ENCODE assay signal across 8 cellular contexts in genomic region chr7:74061840-74062539, GRCh38. TPM values are rescaled to one million over a fixed set of nuclear protein-coding genes. Genes with fewer than 3 reads are reported as not detected.
A peak's percentile ranks its signal among the peaks of the same experiment; 100 is the strongest.
DNase-seq lines count a peak whose midpoint lies in the region; ATAC-seq, FAIRE-seq and TF ChIP-seq lines count a peak whose summit lies in the region.

No MANE protein-coding gene starts in this region.

- TF ChIP-seq POLR2A in GM12891 (IDR thresholded peaks at IDR 0.05; ENCODE audit: low read depth, low read length), result no peak

- DNase-seq in GM12891 (ENCODE audit: insufficient read length, low spot score), result peak; percentile 72
- peak; percentile 22 for DNase-seq in NCI-H146 treated with DMSO at 0.1 percent for 48 hours (lab: John Stamatoyannopoulos, UW; ENCODE audit: unreplicated experiment)
- peak; percentile 60 for DNase-seq in activated CD4-positive, alpha-beta T cell treated with anti-CD3 and anti-CD28 coated beads, Interleukin-2, amount 50 U/mL, for 1 hour
- DNase-seq in dedifferentiated amniotic fluid mesenchymal stem cell (ENCODE audit: extremely low spot score), result peak; percentile 51
- peak; percentile 90 for DNase-seq in lower lobe of right lung
- DNase-seq in stimulated activated CD8-positive, alpha-beta memory T cell treated with anti-CD3 and anti-CD28 coated beads, Interleukin-12 subunit alpha, Interleukin-12 subunit beta, amount 100 ng/mL, for 24 hours (ENCODE audit: extremely low read depth), result peak; percentile 16
- no peak for DNase-seq in NCI-H345 (lab: John Stamatoyannopoulos, UW)
- no peak for DNase-seq in NCI-H1105 (lab: John Stamatoyannopoulos, UW)

- intact Hi-C loops in lower lobe of right lung (cut with DNase I), result no loop called here

- ATAC-seq in lower lobe of right lung, result peak; percentile 94 to 96

- H3K36me3 ChIP-seq in lower lobe of right lung, result peaks cover 72% of the 10 kb centered on the region

- H3K27me3 ChIP-seq in lower lobe of right lung (ENCODE audit: low read depth), result no peaks in the 10 kb centered on the region

- H3K4me3 ChIP-seq in lower lobe of right lung, result peak overlapping the region; percentile 39

- no peak for TF ChIP-seq CTCF in lower lobe of right lung (IDR thresholded peaks at IDR 0.05)

- no peaks in the 10 kb centered on the region for H3K9me3 ChIP-seq in lower lobe of right lung

- H3K4me1 ChIP-seq in lower lobe of right lung, result peaks cover 24% of the 10 kb centered on the region

- peak overlapping the region; percentile 93 for H3K27ac ChIP-seq in lower lobe of right lung

- peak; percentile 88 for FAIRE-seq in GM12891 (lab: Jason Lieb, UNC)

TF ChIP-seq in GM12891, 5 proteins besides CTCF, POLR2A, EP300 and RAD21:
- TF ChIP-seq POLR2AphosphoS5 (IDR thresholded peaks at IDR 0.05; ENCODE audit: low read depth, low read length) (no peak), SPI1 (IDR thresholded peaks at IDR 0.05; ENCODE audit: low read depth, low read length) (peak; percentile 65)

RNA-seq across cellular contexts. Expression of gene LIMK1, which starts 21.6 kb away (rescaled TPM):
- polyA plus RNA-seq in GM12891 (2012; ENCODE audit: low read depth, missing spikeins), result 29.8 TPM
- total RNA-seq in lower lobe of right lung, result 48.6 TPM

RNA-seq across cellular contexts. Expression of gene ELN, which starts 34.0 kb away (rescaled TPM):
- polyA plus RNA-seq in GM12891 (2012; ENCODE audit: low read depth, missing spikeins), result not detected
- total RNA-seq in lower lobe of right lung, result 83.3 TPM

Comparison
In these comparisons a context has a peak if more than half of its experiments do, and no peak if none do; other contexts are left out.
1. DNase-seq: peak in GM12891 (single experiment), NCI-H146 treated with DMSO at 0.1 percent for 48 hours (single experiment), activated CD4-positive, alpha-beta T cell treated with anti-CD3 and anti-CD28 coated beads, Interleukin-2, amount 50 U/mL, for 1 hour (single experiment), dedifferentiated amniotic fluid mesenchymal stem cell (single experiment), lower lobe of right lung (single experiment) and stimulated activated CD8-positive, alpha-beta memory T cell treated with anti-CD3 and anti-CD28 coated beads, Interleukin-12 subunit alpha, Interleukin-12 subunit beta, amount 100 ng/mL, for 24 hours (single experiment); none in NCI-H345 (single experiment) and NCI-H1105 (single experiment).